20 cellular contexts compared by ENCODE assay signal in the genomic region with DNA sequence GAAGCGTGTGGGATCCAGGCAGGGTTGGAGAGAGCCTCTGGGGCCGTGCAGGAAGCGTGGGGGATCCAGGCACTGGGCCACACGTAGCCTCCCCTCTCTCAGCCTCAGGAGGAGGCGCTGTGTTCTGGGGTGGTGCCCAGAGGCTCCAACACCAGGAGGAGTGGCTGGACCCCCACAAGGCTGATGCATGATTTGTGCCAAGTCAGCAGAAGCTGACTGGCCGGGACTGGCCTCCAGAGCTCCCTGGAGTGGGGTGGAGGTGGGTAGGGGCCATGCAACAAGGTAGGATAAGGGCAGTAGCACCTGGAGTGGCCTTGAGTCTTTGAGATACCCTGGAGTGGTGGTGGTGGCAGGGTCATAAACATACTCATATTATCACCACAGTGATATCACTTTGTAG.
DNase-seq lines count a peak whose midpoint lies in the region; ATAC-seq, FAIRE-seq and TF ChIP-seq lines count a peak whose summit lies in the region.
"Had no signal": no experiment of that assay in that cellular context is flagged by ENCODE, and none has a peak within 500 bp of the region (broad histone marks: within the 10 kb centered on the region; RNA-seq: fewer than 3 reads in every experiment).

No MANE protein-coding gene starts in this region.

- intact Hi-C loops in right cardiac atrium (cut with DNase I): no loop called here
- intact Hi-C loops in left ventricle myocardium superior (cut with micrococcal nuclease): loop anchor here (10.0 kb wide), 1 partner anchor 695 kb away; no protein-coding TSS in a partner anchor
- intact Hi-C loops in HepG2 (cut with micrococcal nuclease; ENCODE audit: unreplicated experiment): no loop called here

- no peaks in the 10 kb centered on the region for H3K9me3 Mint-ChIP-seq in stimulated activated memory B cell treated with anti-CD40 and anti-IgM and Interleukin-4, amounts not matched to agents 10 μg/mL and 1 μg/mL and 100 μg/mL, for 72 hours
- H3K9me3 Mint-ChIP-seq: CD4-positive, CD25-positive, alpha-beta regulatory T cell; HFFc6 had no signal

- TF ChIP-seq POLR2A in HepG2 (IDR thresholded peaks at IDR 0.05; ENCODE audit: insufficient read depth in 1 of 2, low read depth in 2 of 2, low read length in 2 of 2): no peak

- H2AFZ ChIP-seq in HepG2 (ENCODE audit: low read length): no peak overlapping the region

- no peak overlapping the region for H3K4me2 ChIP-seq in HepG2 (ENCODE audit: low read depth, low read length)
- H3K4me2 ChIP-seq: BLaER1 treated with 17β-estradiol and CSF1 and Interleukin-3, amounts not matched to agents 10 nM and 100 nM had no signal

- no peaks in the 10 kb centered on the region for H3K27me3 Mint-ChIP-seq in T-helper 17 cell
- no peaks in the 10 kb centered on the region for H3K27me3 Mint-ChIP-seq in stimulated activated memory B cell treated with anti-CD40 and anti-IgM and Interleukin-4, amounts not matched to agents 10 μg/mL and 1 μg/mL and 100 μg/mL, for 72 hours
- H3K27me3 Mint-ChIP-seq: CD4-positive, CD25-positive, alpha-beta regulatory T cell had no signal

- H3K4me3 ChIP-seq in right cardiac atrium (ENCODE audit: low read length) (no peak overlapping the region), HepG2 (replicated peaks in 1 of 3; ENCODE audit: insufficient read depth in 1 of 3, low read depth in 2 of 3, low read length in 3 of 3) (no peak overlapping the region)
- H3K4me3 ChIP-seq: BLaER1 treated with 17β-estradiol and CSF1 and Interleukin-3, amounts not matched to agents 10 nM and 100 nM; HAP-1 had no signal

- TF ChIP-seq CTCF in HepG2 (CRISPR knock-in tag; IDR thresholded peaks at IDR 0.05): no peak

- TF ChIP-seq EP300 in HepG2 (IDR thresholded peaks at IDR 0.05; ENCODE audit: low read depth in 2 of 2, low read length in 2 of 2): no peak
- TF ChIP-seq EP300 in HepG2 (CRISPR knock-in tag; IDR thresholded peaks at IDR 0.05; ENCODE audit: borderline replicate concordance): no peak

- no TSS peak for BruUV-seq in HepG2 (replicated peaks; lab: Mats Ljungman, UMichigan)

- H3K36me3 ChIP-seq in HepG2 (replicated peaks in 1 of 2; ENCODE audit: control insufficient read depth in 1 of 2, insufficient read depth in 2 of 2, low read length in 2 of 2): peaks cover 3 to 8% of the 10 kb centered on the region in 2 experiments

- no peak overlapping the region for H3K9ac ChIP-seq in HepG2 (ENCODE audit: insufficient read depth, low read depth, low read length)
- H3K9ac ChIP-seq: BLaER1 treated with 17β-estradiol and CSF1 and Interleukin-3, amounts not matched to agents 10 nM and 100 nM had no signal

- POLR2A ChIA-PET in HepG2 (lab: Yijun Ruan, JAX): no interaction called here

- 75% methylated on average over 6 of the region's 6 CpGs for WGBS in right cardiac atrium
- WGBS in HepG2 (ENCODE audit: low lambda C conversion rate): 55% methylated on average over 1 of the region's 6 CpGs

- H3K36me3 Mint-ChIP-seq in T-helper 17 cell (ENCODE audit: low read depth): no peaks in the 10 kb centered on the region
- peaks cover 16% of the 10 kb centered on the region for H3K36me3 Mint-ChIP-seq in stimulated activated memory B cell treated with anti-CD40 and anti-IgM and Interleukin-4, amounts not matched to agents 10 μg/mL and 1 μg/mL and 100 μg/mL, for 72 hours

- ATAC-seq in right cardiac atrium (peak; percentile 13 to 35), left ventricle myocardium superior (no peak), T-helper 17 cell (no peak), HepG2 (peak; percentile 20)
- no peak for ATAC-seq in stimulated activated memory B cell treated with anti-CD40 and anti-IgM and Interleukin-4, amounts not matched to agents 10 μg/mL and 1 μg/mL and 100 μg/mL, for 72 hours

- peaks cover 7% of the 10 kb centered on the region for H3K4me1 Mint-ChIP-seq in T-helper 17 cell
- H3K4me1 Mint-ChIP-seq in stimulated activated memory B cell treated with anti-CD40 and anti-IgM and Interleukin-4, amounts not matched to agents 10 μg/mL and 1 μg/mL and 100 μg/mL, for 72 hours: peaks cover 4% of the 10 kb centered on the region

- H3K9me3 ChIP-seq in right cardiac atrium (ENCODE audit: control insufficient read depth, low read length): no peaks in the 10 kb centered on the region
- H3K9me3 ChIP-seq in T-helper 17 cell (ENCODE audit: control insufficient read depth, low read length, poor library complexity, severe bottlenecking): no peaks in the 10 kb centered on the region
- no peaks in the 10 kb centered on the region for H3K9me3 ChIP-seq in HepG2 (ENCODE audit: low read length)
- H3K9me3 ChIP-seq: BLaER1 treated with 17β-estradiol and CSF1 and Interleukin-3, amounts not matched to agents 10 nM and 100 nM; HAP-1 had no signal

- no peaks in the 10 kb centered on the region for H3K27me3 ChIP-seq in right cardiac atrium (ENCODE audit: control insufficient read depth, insufficient read depth)
- H3K27me3 ChIP-seq in HepG2 (ENCODE audit: control insufficient read depth in 1 of 2, insufficient read depth in 2 of 2, low read length in 2 of 2): no peaks in the 10 kb centered on the region
- H3K27me3 ChIP-seq: BLaER1 treated with 17β-estradiol and CSF1 and Interleukin-3, amounts not matched to agents 10 nM and 100 nM had no signal

- no peak overlapping the region for H3K4me3 Mint-ChIP-seq in T-helper 17 cell
- no peak overlapping the region for H3K4me3 Mint-ChIP-seq in stimulated activated memory B cell treated with anti-CD40 and anti-IgM and Interleukin-4, amounts not matched to agents 10 μg/mL and 1 μg/mL and 100 μg/mL, for 72 hours
- H3K4me3 Mint-ChIP-seq: CD4-positive, CD25-positive, alpha-beta regulatory T cell; HFFc6 had no signal

- DNase-seq in right cardiac atrium (no peak), left ventricle myocardium superior (no peak), T-helper 17 cell (no peak), HepG2 (ENCODE audit: low spot score) (no peak), NK-92 (lab: John Stamatoyannopoulos, UW; ENCODE audit: unreplicated experiment) (no peak), SK-N-DZ (ENCODE audit: low spot score) (no peak), GM19238 (ENCODE audit: insufficient read length, low spot score) (no peak)
- DNase-seq: AML-193; Calu3; CD4-positive, CD25-positive, alpha-beta regulatory T cell; DMS 273 treated with DMSO at 0.1 percent for 48 hours; HFFc6; KG1 had no signal

- H3K4me1 ChIP-seq in right cardiac atrium (ENCODE audit: control insufficient read depth, insufficient read depth, low read length) (no peaks in the 10 kb centered on the region), HepG2 (ENCODE audit: insufficient read depth, low read length) (no peaks in the 10 kb centered on the region)
- H3K4me1 ChIP-seq: HAP-1 had no signal

- peak overlapping the region; percentile 24 for H3K27ac Mint-ChIP-seq in T-helper 17 cell
- H3K27ac Mint-ChIP-seq in stimulated activated memory B cell treated with anti-CD40 and anti-IgM and Interleukin-4, amounts not matched to agents 10 μg/mL and 1 μg/mL and 100 μg/mL, for 72 hours: peak overlapping the region; percentile 30
- H3K27ac Mint-ChIP-seq: HFFc6 had no signal

- no peaks in the 10 kb centered on the region for H4K20me1 ChIP-seq in HepG2 (ENCODE audit: insufficient read depth, low read length)
- H4K20me1 ChIP-seq: BLaER1 treated with 17β-estradiol and CSF1 and Interleukin-3, amounts not matched to agents 10 nM and 100 nM had no signal

- in situ Hi-C loops in HepG2 (cut with HindIII; ENCODE audit: extremely low pct_ligation_motif_present, low pct_unique_long_range_greater_than_20kb): no loop called here

- CTCF ChIA-PET in HepG2 (lab: Yijun Ruan, JAX; ENCODE audit: low intra/inter-chr PET ratio, low total read pairs): no interaction called here

- H3K27ac ChIP-seq in right cardiac atrium (ENCODE audit: low read length) (no peak overlapping the region), HepG2 (ENCODE audit: extremely low read length, insufficient read depth, low read length) (no peak overlapping the region)
- H3K27ac ChIP-seq: 22Rv1; BLaER1 treated with 17β-estradiol and CSF1 and Interleukin-3, amounts not matched to agents 10 nM and 100 nM; HL-60 had no signal

- no peak for FAIRE-seq in HepG2 (lab: Jason Lieb, UNC)
- FAIRE-seq: GM18507, GM19239 had no signal

- TF ChIP-seq RAD21 in HepG2 (CRISPR knock-in tag; IDR thresholded peaks at IDR 0.05): no peak

- no peaks in the 10 kb centered on the region for H3K79me2 ChIP-seq in HepG2 (ENCODE audit: insufficient read depth, low read length)

TF ChIP-seq in HepG2, 621 proteins besides CTCF, POLR2A, EP300 and RAD21:
- TF ChIP-seq, protein P1, sequence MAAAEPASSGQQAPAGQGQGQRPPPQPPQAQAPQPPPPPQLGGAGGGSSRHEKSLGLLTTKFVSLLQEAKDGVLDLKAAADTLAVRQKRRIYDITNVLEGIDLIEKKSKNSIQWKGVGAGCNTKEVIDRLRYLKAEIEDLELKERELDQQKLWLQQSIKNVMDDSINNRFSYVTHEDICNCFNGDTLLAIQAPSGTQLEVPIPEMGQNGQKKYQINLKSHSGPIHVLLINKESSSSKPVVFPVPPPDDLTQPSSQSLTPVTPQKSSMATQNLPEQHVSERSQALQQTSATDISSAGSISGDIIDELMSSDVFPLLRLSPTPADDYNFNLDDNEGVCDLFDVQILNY (CRISPR knock-in tag; conservative IDR thresholded peaks at IDR 0.05): no peak
- TF ChIP-seq HHEX (CRISPR knock-in tag; IDR thresholded peaks at IDR 0.05) (no peak), MAFK (conservative IDR thresholded peaks at IDR 0.05 in 1 of 2, IDR thresholded peaks at IDR 0.05 in 1 of 2; ENCODE audit: low read length in 2 of 2) (peak; percentile 94 to 96), GTF2F1 (IDR thresholded peaks at IDR 0.05; ENCODE audit: low read length) (no peak), MAFF (IDR thresholded peaks at IDR 0.05; ENCODE audit: low read depth, low read length) (peak; percentile 90)

Comparison
In these comparisons a context has a peak if more than half of its experiments do, and no peak if none do; other contexts are left out.
1. ATAC-seq: peak in right cardiac atrium (2 of 2) and HepG2 (single experiment); none in left ventricle myocardium superior (single experiment), T-helper 17 cell (single experiment) and stimulated activated memory B cell treated with anti-CD40 and anti-IgM and Interleukin-4, amounts not matched to agents 10 μg/mL and 1 μg/mL and 100 μg/mL, for 72 hours (single experiment).